ENCODE assay signal across 13 cellular contexts in genomic region chr9:4530375-4530774, GRCh38. TPM values are rescaled to one million over a fixed set of nuclear protein-coding genes. Genes with fewer than 3 reads are reported as not detected.
DNase-seq lines count a peak whose midpoint lies in the region; ATAC-seq, FAIRE-seq and TF ChIP-seq lines count a peak whose summit lies in the region.
"Had no signal": no experiment of that assay in that cellular context is flagged by ENCODE, and none has a peak within 500 bp of the region (broad histone marks: within the 10 kb centered on the region; RNA-seq: fewer than 3 reads in every experiment).

No MANE protein-coding gene starts in this region.

- peaks cover 0 to 8% of the 10 kb centered on the region in 2 donors for H3K9me3 ChIP-seq in kidney (ENCODE audit: control insufficient read depth in 1 of 2, low read length in 2 of 2)
- H3K9me3 ChIP-seq: gastroesophageal sphincter had no signal

- H3K27me3 ChIP-seq in GM06990 (replicated peaks; ENCODE audit: control insufficient read depth, insufficient read depth, low read length) = no peaks in the 10 kb centered on the region
- H3K27me3 ChIP-seq: gastroesophageal sphincter had no signal

- TF ChIP-seq CTCF in GM06990 (IDR thresholded peaks at IDR 0.05; ENCODE audit: insufficient read depth, low read length, poor library complexity, severe bottlenecking) (no peak), kidney (IDR thresholded peaks at IDR 0.05; ENCODE audit: borderline replicate concordance, extremely low read depth, insufficient read depth) (no peak)

- intact Hi-C loops in kidney (cut with DNase I) = no loop called here

- peak; percentile 93 for ATAC-seq in GM21447 (IDR thresholded peaks at IDR 0.05; ENCODE audit: unreplicated experiment)
- ATAC-seq: gastroesophageal sphincter; naive thymus-derived CD8-positive, alpha-beta T cell had no signal

- H3K4me3 ChIP-seq in GM06990 (replicated peaks; ENCODE audit: low read depth, low read length) (no peak overlapping the region), kidney (ENCODE audit: low read length in 2 of 2) (no peak overlapping the region)
- H3K4me3 ChIP-seq: gastroesophageal sphincter had no signal

- H3K36me3 ChIP-seq in GM06990 (ENCODE audit: control insufficient read depth, insufficient read depth, low read length) (no peaks in the 10 kb centered on the region), kidney (ENCODE audit: control insufficient read depth in 1 of 2, insufficient read depth in 2 of 2, low read length in 2 of 2) (peaks cover 0 to 7% of the 10 kb centered on the region in 2 donors)
- H3K36me3 ChIP-seq: gastroesophageal sphincter had no signal

- H3K4me1 ChIP-seq in kidney (ENCODE audit: control insufficient read depth in 1 of 2, insufficient read depth in 1 of 2, low read depth in 1 of 2, low read length in 2 of 2) = no peaks in the 10 kb centered on the region
- H3K4me1 ChIP-seq: gastroesophageal sphincter had no signal

- no peak for FAIRE-seq in kidney (lab: Jason Lieb, UNC)
- FAIRE-seq: urothelium cell line had no signal

- DNase-seq in GM06990 (ENCODE audit: extremely low read depth, insufficient read length) (peak; percentile 71), LHCN-M2 (ENCODE audit: low read depth) (peak; percentile 52), germinal center (ENCODE audit: low spot score) (peak; percentile 54), SK-N-DZ (ENCODE audit: low spot score) (no peak), kidney (no peak), substantia nigra (lab: John Stamatoyannopoulos, UW) (no peak), cortex of kidney (lab: John Stamatoyannopoulos, UW) (no peak)
- DNase-seq: naive thymus-derived CD8-positive, alpha-beta T cell; NCI-H2171; stimulated activated CD4-positive, alpha-beta T cell treated with anti-CD3 and anti-CD28 coated beads, Interleukin-2, amount 100 ng/mL, for 24 hours had no signal

- H3K9ac ChIP-seq in kidney (ENCODE audit: low read length in 2 of 2) = no peak overlapping the region

- no peak overlapping the region for H3K27ac ChIP-seq in kidney (ENCODE audit: low read depth in 2 of 2, low read length in 2 of 2)
- H3K27ac ChIP-seq in substantia nigra (ENCODE audit: low read depth, low read length, poor library complexity, severe bottlenecking) = no peak overlapping the region
- H3K27ac ChIP-seq: gastroesophageal sphincter had no signal

RNA-seq across cellular contexts. Expression of gene SLC1A1, which starts 40.1 kb away (rescaled TPM):
- total RNA-seq in LHCN-M2 (2014; rRNA removed) (3.7 and 6.2 TPM in 2 replicates), kidney (19.0 TPM)
- polyA plus RNA-seq in LHCN-M2 (2012) = 1.3 TPM
- 0.12 TPM in 1 of 2 replicates, not detected in the other for polyA plus RNA-seq in SK-N-DZ (2014; cell fraction: cytosol; rRNA removed)
- polyA plus RNA-seq in SK-N-DZ (2014; cell fraction: nucleus; rRNA removed) = 0.05 TPM in 1 of 2 replicates, not detected in the other
- 19.6 TPM for polyA plus RNA-seq in kidney (ENCODE audit: insufficient read depth, low read depth, low replicate concordance)
- total RNA-seq: naive thymus-derived CD8-positive, alpha-beta T cell had no signal
- polyA plus RNA-seq: naive thymus-derived CD8-positive, alpha-beta T cell had no signal

Comparison
In these comparisons a context has a peak if more than half of its experiments do, and no peak if none do; other contexts are left out.
1. DNase-seq: peak in GM06990 (single experiment), LHCN-M2 (single experiment) and germinal center (single experiment); none in SK-N-DZ (single experiment), kidney (single experiment), substantia nigra (0 of 49) and cortex of kidney (single experiment).